14 cellular contexts compared by ENCODE assay signal in genomic region chr1:50841791-50842387, GRCh38.
DNase-seq lines count a peak whose midpoint lies in the region; ATAC-seq and TF ChIP-seq lines count a peak whose summit lies in the region.
"Had no signal": no experiment of that assay in that cellular context is flagged by ENCODE, and none has a peak within 500 bp of the region (broad histone marks: within the 10 kb centered on the region; RNA-seq: fewer than 3 reads in every experiment).

No MANE protein-coding gene starts in this region.

- peaks cover 0 to 5% (median 0%) of the 10 kb centered on the region in 12 donors for H3K9me3 ChIP-seq in heart left ventricle
- H3K9me3 ChIP-seq in left ventricle myocardium inferior (replicated peaks) = no peaks in the 10 kb centered on the region
- no peaks in the 10 kb centered on the region for H3K9me3 ChIP-seq in thoracic aorta

- H3K36me3 ChIP-seq in heart left ventricle (no peaks in the 10 kb centered on the region), left ventricle myocardium inferior (no peaks in the 10 kb centered on the region), thoracic aorta (no peaks in the 10 kb centered on the region)

- H3K27me3 ChIP-seq in heart left ventricle (no peaks in the 10 kb centered on the region), left ventricle myocardium inferior (ENCODE audit: low read depth) (no peaks in the 10 kb centered on the region), thoracic aorta (replicated peaks; ENCODE audit: insufficient read depth) (no peaks in the 10 kb centered on the region)

- H3K4me3 ChIP-seq in heart left ventricle (no peak overlapping the region), left ventricle myocardium inferior (no peak overlapping the region), thoracic aorta (no peak overlapping the region)

- peak overlapping the region in 2 of 12 donors; percentile 11 to 26 for H3K27ac ChIP-seq in heart left ventricle
- H3K27ac ChIP-seq in left ventricle myocardium inferior (replicated peaks) = no peak overlapping the region
- H3K27ac ChIP-seq in thoracic aorta = peak overlapping the region in 1 of 2 donors; percentile 36

- ATAC-seq in heart left ventricle = peak in 3 of 4 donors; percentile 50 to 69 (median 53)
- peak; percentile 43 for ATAC-seq in thoracic aorta (ENCODE audit: insufficient number of reproducible peaks, low FRiP score, low read depth)
- ATAC-seq in GM19328 (IDR thresholded peaks at IDR 0.05; ENCODE audit: unreplicated experiment) = no peak
- ATAC-seq in HG03095 (IDR thresholded peaks at IDR 0.05; ENCODE audit: unreplicated experiment) = no peak
- ATAC-seq: PC-3 had no signal

- DNase-seq in heart left ventricle = no peak
- DNase-seq in left ventricle myocardium inferior = no peak
- DNase-seq in astrocyte of the hippocampus (ENCODE audit: low read depth, low spot score) = peak; percentile 69
- peak; percentile 45 for DNase-seq in kidney tubule cell (ENCODE audit: low spot score)
- DNase-seq in thoracic aorta (ENCODE audit: low spot score) = no peak
- no peak for DNase-seq in SW 1271 (lab: John Stamatoyannopoulos, UW)
- DNase-seq: activated naive CD8-positive, alpha-beta T cell treated with anti-CD3 and anti-CD28 coated beads for 36 hours; DMS79 treated with DMSO at 0.1 percent for 48 hours; effector CD8-positive, alpha-beta T cell; NCI-H1694 treated with DMSO at 0.1 percent for 48 hours; PC-3; substantia nigra had no signal

- no peak for TF ChIP-seq CTCF in heart left ventricle (IDR thresholded peaks at IDR 0.05)
- TF ChIP-seq CTCF in left ventricle myocardium inferior (IDR thresholded peaks at IDR 0.05; ENCODE audit: borderline replicate concordance) = no peak
- no peak for TF ChIP-seq CTCF in thoracic aorta (IDR thresholded peaks at IDR 0.05)

- H3K4me1 ChIP-seq in heart left ventricle (peaks cover 0 to 15% (median 6%) of the 10 kb centered on the region in 12 donors), left ventricle myocardium inferior (peaks cover 16% of the 10 kb centered on the region), thoracic aorta (ENCODE audit: control insufficient read depth in 1 of 2, low read depth in 2 of 2) (peaks cover 9 to 13% of the 10 kb centered on the region in 2 donors)

- TF ChIP-seq POLR2A in heart left ventricle (IDR thresholded peaks at IDR 0.05) = no peak

- intact Hi-C loops in heart left ventricle (cut with DNase I) = no loop called here
- intact Hi-C loops in left ventricle myocardium inferior (cut with micrococcal nuclease) = no loop called here

Comparison
In these comparisons a context has a peak if more than half of its experiments do, and no peak if none do; other contexts are left out.
1. ATAC-seq: peak in heart left ventricle (3 of 4) and thoracic aorta (single experiment); none in GM19328 (single experiment) and HG03095 (single experiment).
2. DNase-seq: peak in astrocyte of the hippocampus (single experiment) and kidney tubule cell (single experiment); none in heart left ventricle (0 of 5), left ventricle myocardium inferior (single experiment), thoracic aorta (single experiment) and SW 1271 (0 of 2).